Comparison of ENCODE assay signal across 8 cellular contexts in the genomic region with DNA sequence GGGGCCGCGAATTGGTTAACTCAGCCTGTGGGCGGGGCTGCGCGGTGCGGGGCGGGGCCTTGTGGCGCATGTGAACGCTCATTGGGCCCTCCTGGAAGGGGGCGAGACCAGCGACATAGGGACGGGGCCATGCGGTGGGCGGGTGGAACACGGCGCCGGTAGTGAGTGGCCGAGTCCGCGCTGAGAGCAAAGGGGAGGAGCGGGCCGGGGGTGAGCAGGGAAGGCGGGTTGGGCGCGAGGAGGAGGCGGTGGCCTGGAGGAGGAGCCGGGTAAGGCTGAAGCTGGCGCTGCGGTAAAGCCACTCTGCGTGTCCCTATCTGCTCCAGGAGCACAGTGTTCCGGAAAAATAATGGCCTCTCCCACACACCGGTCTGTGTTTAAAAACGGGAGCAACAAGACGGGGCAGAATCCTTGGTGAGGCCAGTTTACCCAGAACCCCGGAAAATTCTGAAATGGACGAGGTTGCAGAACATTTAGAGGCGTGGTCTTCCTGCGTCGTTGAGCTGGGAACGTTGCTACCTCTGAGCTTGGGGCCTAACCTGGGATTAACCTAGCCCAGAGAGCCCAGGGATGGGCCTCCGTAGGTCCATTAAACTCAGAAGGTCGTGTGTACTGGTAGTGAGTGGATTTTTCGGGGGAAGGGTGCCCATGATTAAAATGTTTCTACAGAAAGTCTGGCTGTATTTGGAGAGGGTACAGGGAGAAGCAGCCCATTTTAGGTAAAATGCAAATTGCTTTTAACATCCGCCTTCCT. TPM values are rescaled to one million over a fixed set of nuclear protein-coding genes. Genes with fewer than 3 reads are reported as not detected.
DNase-seq lines count a peak whose midpoint lies in the region; ATAC-seq, FAIRE-seq and TF ChIP-seq lines count a peak whose summit lies in the region.

No MANE protein-coding gene starts in this region.

- H3K27ac ChIP-seq in 22Rv1 = peak overlapping the region; percentile 88
- peak overlapping the region; percentile 88 to 99 (median 96) for H3K27ac ChIP-seq in body of pancreas
- no peak overlapping the region for H3K27ac ChIP-seq in iPS DF 6.9 (ENCODE audit: low read length)
- peak overlapping the region; percentile 92 to 99 (median 98) for H3K27ac ChIP-seq in gastrocnemius medialis

- WGBS in body of pancreas, 2 donors = 0% methylated on average over 29 to 32 of the region's 44 CpGs
- no CpG with 5 or more reads among the region's 44 CpGs for WGBS in iPS DF 6.9 (ENCODE audit: insufficient coverage, insufficient read length)

- H3K27me3 ChIP-seq in body of pancreas = no peaks in the 10 kb centered on the region
- no peaks in the 10 kb centered on the region for H3K27me3 ChIP-seq in iPS DF 6.9 (ENCODE audit: control insufficient read depth, insufficient read depth, low read length)
- no peaks in the 10 kb centered on the region for H3K27me3 ChIP-seq in gastrocnemius medialis

- peak; percentile 73 for FAIRE-seq in TTC549 (lab: Jason Lieb, UNC)

- H3K36me3 ChIP-seq in body of pancreas (replicated peaks in 1 of 2; ENCODE audit: insufficient read depth in 1 of 2, low read depth in 2 of 2) (no peaks in the 10 kb centered on the region), iPS DF 6.9 (ENCODE audit: control insufficient read depth, insufficient read depth, low read length) (no peaks in the 10 kb centered on the region), gastrocnemius medialis (no peaks in the 10 kb centered on the region)

- intact Hi-C loops in body of pancreas (cut with DNase I) = no loop called here
- intact Hi-C loops in gastrocnemius medialis (cut with DNase I; ENCODE audit: low total_unique reads) = loop anchor here (1.0 to 2.0 kb wide), 4 partner anchors 33 to 488 kb away; partner anchors contain the start of genes LZIC, NMNAT1 and UBE4B

- ATAC-seq in HG03064 (IDR thresholded peaks at IDR 0.05; ENCODE audit: low read depth, unreplicated experiment) (peak; percentile 94), body of pancreas (peak; percentile 94), gastrocnemius medialis (peak; percentile 81 to 87)

- peak overlapping the region; percentile 3 to 27 for H3K4me3 ChIP-seq in body of pancreas
- H3K4me3 ChIP-seq in iPS DF 6.9 (ENCODE audit: low read length) = peak overlapping the region; percentile 66; the same call in 1 of the 2 replicates
- H3K4me3 ChIP-seq in gastrocnemius medialis = peak overlapping the region; percentile 59 to 79 (median 72)

- H3K4me1 ChIP-seq in body of pancreas = peaks cover 29% of the 10 kb centered on the region
- peaks cover 4% of the 10 kb centered on the region; the same call in 1 of the 2 replicates for H3K4me1 ChIP-seq in iPS DF 6.9 (ENCODE audit: control insufficient read depth, insufficient read depth, low read length)
- peaks cover 27 to 29% of the 10 kb centered on the region in 2 donors for H3K4me1 ChIP-seq in gastrocnemius medialis

- DNase-seq in NCI-H2107 (lab: John Stamatoyannopoulos, UW) = peak; percentile 81
- peak; percentile 100 for DNase-seq in body of pancreas
- DNase-seq in iPS DF 6.9 (ENCODE audit: low read depth, low spot score) = peak; percentile 91
- DNase-seq in gastrocnemius medialis = peak; percentile 99 to 100

- H3K9me3 ChIP-seq in body of pancreas (no peaks in the 10 kb centered on the region), iPS DF 6.9 (ENCODE audit: control insufficient read depth, insufficient read depth, low read length) (no peaks in the 10 kb centered on the region), gastrocnemius medialis (no peaks in the 10 kb centered on the region)

- TF ChIP-seq POLR2A in GM18526 (IDR thresholded peaks at IDR 0.05; ENCODE audit: extremely low read depth, insufficient read length) (peak; percentile 59), body of pancreas (IDR thresholded peaks at IDR 0.05) (peak; percentile 75 to 96 (median 96)), gastrocnemius medialis (IDR thresholded peaks at IDR 0.05) (peak; percentile 74 to 90)

- in situ Hi-C loops in gastrocnemius medialis (cut with MboI; ENCODE audit: low sequenced_read_pairs in 4 of 4) = no loop called here

- TF ChIP-seq CTCF in 22Rv1 (IDR thresholded peaks at IDR 0.05) = no peak
- TF ChIP-seq CTCF in body of pancreas (IDR thresholded peaks at IDR 0.05) = peak in 1 of 7 experiments; percentile 4
- no peak for TF ChIP-seq CTCF in gastrocnemius medialis (IDR thresholded peaks at IDR 0.05 in 4 of 5, conservative IDR thresholded peaks at IDR 0.05 in 1 of 5)

RNA-seq across cellular contexts. Expression of gene CTNNBIP1, which starts 0.5 kb away (rescaled TPM):
- total RNA-seq in body of pancreas (10 to 100 TPM; 20.1 to 24.6 TPM), gastrocnemius medialis (10 to 100 TPM; 10.3 to 13.2 (median 10.4) TPM)

RNA-seq across cellular contexts. Expression of gene LZIC, which starts 32.6 kb away (rescaled TPM):
- total RNA-seq in body of pancreas (10 to 100 TPM in 1 of 2 donors, 1 to 10 TPM in 1; 8.6 to 20.2 TPM), gastrocnemius medialis (10 to 100 TPM in 3 of 4 donors, 1 to 10 TPM in 1; 9.4 to 21.7 (median 19.4) TPM)

RNA-seq across cellular contexts. Expression of gene NMNAT1, which starts 32.7 kb away (rescaled TPM):
- total RNA-seq in body of pancreas = 1 to 10 TPM; 3.6 to 5.2 TPM
- 10 to 100 TPM in 1 of 4 donors, 1 to 10 TPM in 3; 5.6 to 12.4 (median 8.8) TPM for total RNA-seq in gastrocnemius medialis

Comparison
In these comparisons a context has a peak if more than half of its experiments do, and no peak if none do; other contexts are left out.
1. H3K4me3 ChIP-seq: peak in every context shown above with its lines; median percentile 72 in gastrocnemius medialis; 66 in iPS DF 6.9; 15 in body of pancreas.